In genomic region chr2:43340945-43341356, GRCh38 we compare ENCODE assay signal across 10 cellular contexts.
DNase-seq lines count a peak whose midpoint lies in the region; ATAC-seq, FAIRE-seq and TF ChIP-seq lines count a peak whose summit lies in the region.
"Had no signal": no experiment of that assay in that cellular context is flagged by ENCODE, and none has a peak within 500 bp of the region (broad histone marks: within the 10 kb centered on the region; RNA-seq: fewer than 3 reads in every experiment).

No MANE protein-coding gene starts in this region.

- H3K4me3 ChIP-seq in uterus (no peak overlapping the region), HepG2 (replicated peaks in 1 of 3; ENCODE audit: insufficient read depth in 1 of 3, low read depth in 2 of 3, low read length in 3 of 3) (no peak overlapping the region)

- BruUV-seq in HepG2 (replicated peaks; lab: Mats Ljungman, UMichigan) = no TSS peak

- WGBS in HepG2 (ENCODE audit: low lambda C conversion rate) = 97% methylated on average over 1 of the region's 1 CpG

- DNase-seq in NCI-H226 (peak; percentile 61), dermis microvascular lymphatic vessel endothelial cell (ENCODE audit: low read depth in 2 of 2) (peak; percentile 63 to 95), lung microvascular endothelial cell (ENCODE audit: low read depth in 2 of 2) (peak; percentile 83 to 88), uterus (no peak), HepG2 (ENCODE audit: low spot score) (no peak), NOMO-1 treated with dmso at 0.1 percent for 144 hours (lab: John Stamatoyannopoulos, UW; ENCODE audit: unreplicated experiment) (no peak), NCI-H187 (lab: John Stamatoyannopoulos, UW) (no peak)
- DNase-seq: cerebellar nuclear complex, NCI-H1417 had no signal

- POLR2A ChIA-PET in HepG2 (lab: Yijun Ruan, JAX) = interaction anchor here (1.6 kb wide), 1 partner anchor 114 kb away, joined by 4 read pairs; no protein-coding TSS in a partner anchor

- no peak overlapping the region for H3K9ac ChIP-seq in HepG2 (ENCODE audit: insufficient read depth, low read depth, low read length)

- H3K27me3 ChIP-seq in uterus = no peaks in the 10 kb centered on the region
- H3K27me3 ChIP-seq in HepG2 (ENCODE audit: control insufficient read depth in 1 of 2, insufficient read depth in 2 of 2, low read length in 2 of 2) = no peaks in the 10 kb centered on the region

- TF ChIP-seq POLR2A in uterus (IDR thresholded peaks at IDR 0.05) = no peak
- no peak for TF ChIP-seq POLR2A in HepG2 (IDR thresholded peaks at IDR 0.05; ENCODE audit: insufficient read depth in 1 of 2, low read depth in 2 of 2, low read length in 2 of 2)

- no peak overlapping the region for H3K4me2 ChIP-seq in HepG2 (ENCODE audit: low read depth, low read length)

- H3K36me3 ChIP-seq in uterus (no peaks in the 10 kb centered on the region), HepG2 (replicated peaks in 1 of 2; ENCODE audit: control insufficient read depth in 1 of 2, insufficient read depth in 2 of 2, low read length in 2 of 2) (peaks cover 0 to 3% of the 10 kb centered on the region in 2 experiments; a peak in 1 of 5 replicates)

- TF ChIP-seq CTCF in uterus (IDR thresholded peaks at IDR 0.05) = no peak
- no peak for TF ChIP-seq CTCF in HepG2 (CRISPR knock-in tag; IDR thresholded peaks at IDR 0.05)

- intact Hi-C loops in uterus (cut with DNase I; ENCODE audit: low total_unique reads) = no loop called here
- intact Hi-C loops in HepG2 (cut with micrococcal nuclease; ENCODE audit: unreplicated experiment) = no loop called here

- in situ Hi-C loops in HepG2 (cut with HindIII; ENCODE audit: extremely low pct_ligation_motif_present, low pct_unique_long_range_greater_than_20kb) = no loop called here

- no peaks in the 10 kb centered on the region for H3K79me2 ChIP-seq in HepG2 (ENCODE audit: insufficient read depth, low read length)

- FAIRE-seq in HepG2 (lab: Jason Lieb, UNC) = no peak
- FAIRE-seq: islet of Langerhans had no signal

- TF ChIP-seq EP300 in HepG2 (IDR thresholded peaks at IDR 0.05; ENCODE audit: low read depth in 2 of 2, low read length in 2 of 2) = no peak
- no peak for TF ChIP-seq EP300 in HepG2 (CRISPR knock-in tag; IDR thresholded peaks at IDR 0.05; ENCODE audit: borderline replicate concordance)

- CTCF ChIA-PET in HepG2 (lab: Yijun Ruan, JAX; ENCODE audit: low intra/inter-chr PET ratio, low total read pairs) = no interaction called here

- no peak overlapping the region for H2AFZ ChIP-seq in HepG2 (ENCODE audit: low read length)

- H3K27ac ChIP-seq in uterus (peak overlapping the region; percentile 71 to 89), HepG2 (ENCODE audit: extremely low read length, insufficient read depth, low read length) (no peak overlapping the region)

- no peaks in the 10 kb centered on the region for H4K20me1 ChIP-seq in HepG2 (ENCODE audit: insufficient read depth, low read length)

- no peak for TF ChIP-seq RAD21 in HepG2 (CRISPR knock-in tag; IDR thresholded peaks at IDR 0.05)

- H3K4me1 ChIP-seq in uterus (peaks cover 7 to 13% of the 10 kb centered on the region in 2 donors), HepG2 (ENCODE audit: insufficient read depth, low read length) (peaks cover 23% of the 10 kb centered on the region)

- H3K9me3 ChIP-seq in uterus = no peaks in the 10 kb centered on the region
- no peaks in the 10 kb centered on the region for H3K9me3 ChIP-seq in HepG2 (ENCODE audit: low read length)

- ATAC-seq in HepG2 = no peak

TF ChIP-seq in HepG2, 621 proteins besides CTCF, POLR2A, EP300 and RAD21 (continues in another document):
- TF ChIP-seq SRF (IDR thresholded peaks at IDR 0.05; ENCODE audit: low read depth, low read length) (no peak), TRAFD1 (CRISPR knock-in tag; IDR thresholded peaks at IDR 0.05; ENCODE audit: borderline replicate concordance) (no peak), HNRNPK (IDR thresholded peaks at IDR 0.05; ENCODE audit: low read depth, low read length, poor library complexity, severe bottlenecking) (no peak), ZNF280B (CRISPR knock-in tag; IDR thresholded peaks at IDR 0.05; ENCODE audit: borderline replicate concordance) (no peak), ZKSCAN1 (IDR thresholded peaks at IDR 0.05; ENCODE audit: low read length) (no peak), ZNF121 (CRISPR knock-in tag; IDR thresholded peaks at IDR 0.05) (no peak), ZMYM2 (CRISPR knock-in tag; IDR thresholded peaks at IDR 0.05) (no peak), RFX5 (IDR thresholded peaks at IDR 0.05; ENCODE audit: low read depth, low read length) (no peak), ZNF33B (CRISPR knock-in tag; IDR thresholded peaks at IDR 0.05) (no peak), ZNF691 (CRISPR knock-in tag; IDR thresholded peaks at IDR 0.05; ENCODE audit: borderline replicate concordance, low read depth) (no peak), ZNF431 (CRISPR knock-in tag; IDR thresholded peaks at IDR 0.05; ENCODE audit: borderline replicate concordance, low read depth) (no peak), CENPBD1 (CRISPR knock-in tag; IDR thresholded peaks at IDR 0.05; ENCODE audit: borderline replicate concordance, low read depth) (no peak)
- TF ChIP-seq, protein P1, sequence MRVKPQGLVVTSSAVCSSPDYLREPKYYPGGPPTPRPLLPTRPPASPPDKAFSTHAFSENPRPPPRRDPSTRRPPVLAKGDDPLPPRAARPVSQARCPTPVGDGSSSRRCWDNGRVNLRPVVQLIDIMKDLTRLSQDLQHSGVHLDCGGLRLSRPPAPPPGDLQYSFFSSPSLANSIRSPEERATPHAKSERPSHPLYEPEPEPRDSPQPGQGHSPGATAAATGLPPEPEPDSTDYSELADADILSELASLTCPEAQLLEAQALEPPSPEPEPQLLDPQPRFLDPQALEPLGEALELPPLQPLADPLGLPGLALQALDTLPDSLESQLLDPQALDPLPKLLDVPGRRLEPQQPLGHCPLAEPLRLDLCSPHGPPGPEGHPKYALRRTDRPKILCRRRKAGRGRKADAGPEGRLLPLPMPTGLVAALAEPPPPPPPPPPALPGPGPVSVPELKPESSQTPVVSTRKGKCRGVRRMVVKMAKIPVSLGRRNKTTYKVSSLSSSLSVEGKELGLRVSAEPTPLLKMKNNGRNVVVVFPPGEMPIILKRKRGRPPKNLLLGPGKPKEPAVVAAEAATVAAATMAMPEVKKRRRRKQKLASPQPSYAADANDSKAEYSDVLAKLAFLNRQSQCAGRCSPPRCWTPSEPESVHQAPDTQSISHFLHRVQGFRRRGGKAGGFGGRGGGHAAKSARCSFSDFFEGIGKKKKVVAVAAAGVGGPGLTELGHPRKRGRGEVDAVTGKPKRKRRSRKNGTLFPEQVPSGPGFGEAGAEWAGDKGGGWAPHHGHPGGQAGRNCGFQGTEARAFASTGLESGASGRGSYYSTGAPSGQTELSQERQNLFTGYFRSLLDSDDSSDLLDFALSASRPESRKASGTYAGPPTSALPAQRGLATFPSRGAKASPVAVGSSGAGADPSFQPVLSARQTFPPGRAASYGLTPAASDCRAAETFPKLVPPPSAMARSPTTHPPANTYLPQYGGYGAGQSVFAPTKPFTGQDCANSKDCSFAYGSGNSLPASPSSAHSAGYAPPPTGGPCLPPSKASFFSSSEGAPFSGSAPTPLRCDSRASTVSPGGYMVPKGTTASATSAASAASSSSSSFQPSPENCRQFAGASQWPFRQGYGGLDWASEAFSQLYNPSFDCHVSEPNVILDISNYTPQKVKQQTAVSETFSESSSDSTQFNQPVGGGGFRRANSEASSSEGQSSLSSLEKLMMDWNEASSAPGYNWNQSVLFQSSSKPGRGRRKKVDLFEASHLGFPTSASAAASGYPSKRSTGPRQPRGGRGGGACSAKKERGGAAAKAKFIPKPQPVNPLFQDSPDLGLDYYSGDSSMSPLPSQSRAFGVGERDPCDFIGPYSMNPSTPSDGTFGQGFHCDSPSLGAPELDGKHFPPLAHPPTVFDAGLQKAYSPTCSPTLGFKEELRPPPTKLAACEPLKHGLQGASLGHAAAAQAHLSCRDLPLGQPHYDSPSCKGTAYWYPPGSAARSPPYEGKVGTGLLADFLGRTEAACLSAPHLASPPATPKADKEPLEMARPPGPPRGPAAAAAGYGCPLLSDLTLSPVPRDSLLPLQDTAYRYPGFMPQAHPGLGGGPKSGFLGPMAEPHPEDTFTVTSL (CRISPR knock-in tag; IDR thresholded peaks at IDR 0.05; ENCODE audit: borderline replicate concordance) = no peak

Comparison
In these comparisons a context has a peak if more than half of its experiments do, and no peak if none do; other contexts are left out.
1. DNase-seq: peak in NCI-H226 (single experiment), dermis microvascular lymphatic vessel endothelial cell (2 of 2) and lung microvascular endothelial cell (2 of 2); none in uterus (0 of 2), HepG2 (single experiment), NOMO-1 treated with dmso at 0.1 percent for 144 hours (single experiment) and NCI-H187 (0 of 2).